8 cellular contexts compared by ENCODE assay signal in genomic region chr10:3782099-3782455, GRCh38. TPM values are rescaled to one million over a fixed set of nuclear protein-coding genes. Genes with fewer than 3 reads are reported as not detected.
DNase-seq lines count a peak whose midpoint lies in the region; ATAC-seq and TF ChIP-seq lines count a peak whose summit lies in the region.

No MANE protein-coding gene starts in this region.

- H4K91ac ChIP-seq in H9 (ENCODE audit: insufficient read length, low read depth, low read length) = no peak overlapping the region

- TF ChIP-seq CTCF in H9 (conservative IDR thresholded peaks at IDR 0.05) (no peak), foreskin fibroblast (IDR thresholded peaks at IDR 0.05; ENCODE audit: low read depth, low read length) (no peak), smooth muscle cell (IDR thresholded peaks at IDR 0.05; ENCODE audit: borderline replicate concordance, insufficient read depth, poor library complexity, severe bottlenecking) (no peak)

- no peak overlapping the region for H2AFZ ChIP-seq in H9 (ENCODE audit: low read length)
- no peak overlapping the region for H2AFZ ChIP-seq in smooth muscle cell (ENCODE audit: low read depth)

- no peak overlapping the region for H2AK5ac ChIP-seq in H9 (ENCODE audit: insufficient read length, low read length)

- H3K18ac ChIP-seq in H9 (ENCODE audit: insufficient read length, low read depth, low read length) = no peak overlapping the region

- H3K4me2 ChIP-seq in H9 (ENCODE audit: insufficient read depth, insufficient read length, low read length) (peak overlapping the region; percentile 96), smooth muscle cell (peak overlapping the region; percentile 93)

- no peak overlapping the region for H3K14ac ChIP-seq in H9 (ENCODE audit: insufficient read depth, low read length)

- peaks cover 75% of the 10 kb centered on the region for H3F3A ChIP-seq in smooth muscle cell (ENCODE audit: low read depth)

- no peaks in the 10 kb centered on the region; the same call in none of the 2 replicates for H3K27me3 Mint-ChIP-seq in H9 (ENCODE audit: low read depth)

- peaks cover 0 to 5% of the 10 kb centered on the region in 2 experiments; a peak in 3 of 5 replicates for H3K9me3 Mint-ChIP-seq in H9

- no peak overlapping the region for H4K5ac ChIP-seq in H9 (ENCODE audit: insufficient read length, low read depth, low read length)

- H3K9me3 ChIP-seq in H9 (ENCODE audit: control insufficient read depth, low read depth, low read length) (no peaks in the 10 kb centered on the region), smooth muscle cell (replicated peaks; ENCODE audit: low read depth) (no peaks in the 10 kb centered on the region)

- peaks cover 49 to 65% (median 64%) of the 10 kb centered on the region in 3 experiments for H3K36me3 Mint-ChIP-seq in H9 (ENCODE audit: insufficient read depth in 1 of 3, low read depth in 3 of 3)

- no peak for ATAC-seq in GM18517 (IDR thresholded peaks at IDR 0.05; ENCODE audit: unreplicated experiment)

- H4K20me1 ChIP-seq in H9 (ENCODE audit: control insufficient read depth, insufficient read depth, insufficient read length) (peaks cover 3% of the 10 kb centered on the region), smooth muscle cell (ENCODE audit: low read depth) (peaks cover 76% of the 10 kb centered on the region)

- H3K4me1 ChIP-seq in H9 (ENCODE audit: insufficient read depth, low read length) (peaks cover 6% of the 10 kb centered on the region; the same call in 1 of the 2 replicates), smooth muscle cell (ENCODE audit: low read depth) (peaks cover 14% of the 10 kb centered on the region)

- H4K8ac ChIP-seq in H9 (replicated peaks; ENCODE audit: insufficient read length, low read depth, low read length) = no peak overlapping the region

- H2BK12ac ChIP-seq in H9 (ENCODE audit: insufficient read length, low read depth, low read length) = no peak overlapping the region

- no CpG with 5 or more reads among the region's 9 CpGs for WGBS in H9 (ENCODE audit: extremely low coverage, insufficient read length, low lambda C conversion rate)
- WGBS in smooth muscle cell (ENCODE audit: low lambda C conversion rate) = 11% methylated on average over 9 of the region's 9 CpGs

- H3K36me3 ChIP-seq in smooth muscle cell (ENCODE audit: low read depth) = peaks cover 6% of the 10 kb centered on the region

- H2BK5ac ChIP-seq in H9 (ENCODE audit: insufficient read length, low read length) = no peak overlapping the region

- no peak overlapping the region for H3K23ac ChIP-seq in H9 (ENCODE audit: insufficient read length, low read depth, low read length)

- H3K27me3 ChIP-seq in H9 (ENCODE audit: insufficient read depth, low read length) = no peaks in the 10 kb centered on the region
- H3K27me3 ChIP-seq in smooth muscle cell (ENCODE audit: low read depth) = no peaks in the 10 kb centered on the region

- no peak overlapping the region for H2BK20ac ChIP-seq in H9 (ENCODE audit: low read depth, low read length, poor library complexity, severe bottlenecking)

- H3K4ac ChIP-seq in H9 (ENCODE audit: low read depth, low read length) = no peak overlapping the region

- no peak overlapping the region for H2BK120ac ChIP-seq in H9 (ENCODE audit: low read depth, low read length, poor library complexity, severe bottlenecking)

- H3K79me2 ChIP-seq in H9 (ENCODE audit: insufficient read depth, low read length) (peaks cover 29% of the 10 kb centered on the region; the same call in 1 of the 2 replicates), smooth muscle cell (ENCODE audit: low read depth) (peaks cover 74% of the 10 kb centered on the region)

- no peak overlapping the region for H3K27ac ChIP-seq in H9 (ENCODE audit: insufficient read length, low read depth, low read length)
- peak overlapping the region; percentile 99 for H3K27ac ChIP-seq in smooth muscle cell (ENCODE audit: low read depth)

- H3K4me1 Mint-ChIP-seq in H9 = peaks cover 37 to 42% of the 10 kb centered on the region in 2 experiments

- H3T11ph ChIP-seq in H9 (ENCODE audit: low read length) = no peak overlapping the region

- H3K27ac Mint-ChIP-seq in H9 = peak overlapping the region in 1 of 3 experiments; percentile 24; a peak in 1 of 7 replicates

- H3K23me2 ChIP-seq in H9 (ENCODE audit: insufficient read length, low read depth, low read length, poor library complexity, severe bottlenecking) = peaks cover 22% of the 10 kb centered on the region

- peak overlapping the region; percentile 77 to 89 for H3K4me3 ChIP-seq in foreskin fibroblast (ENCODE audit: low read depth in 1 of 2, low read length in 2 of 2)
- H3K4me3 ChIP-seq in smooth muscle cell = peak overlapping the region; percentile 87

- DNase-seq in H9 (no peak), foreskin fibroblast (no peak), smooth muscle cell (lab: John Stamatoyannopoulos, UW; ENCODE audit: unreplicated experiment) (no peak), globus pallidus (ENCODE audit: low spot score) (no peak), NOMO-1 treated with DMSO at 0.1 percent for 48 hours (lab: John Stamatoyannopoulos, UW; ENCODE audit: unreplicated experiment) (no peak), NK-92 (lab: John Stamatoyannopoulos, UW; ENCODE audit: unreplicated experiment) (no peak)
- peak; percentile 40 for DNase-seq in activated CD4-positive, alpha-beta T cell treated with anti-CD3 and anti-CD28 coated beads, Interleukin-2, amount 50 U/mL, for 1 hour

- H3K9ac ChIP-seq in H9 (ENCODE audit: extremely low read depth, insufficient read length, low read length) (no peak overlapping the region), smooth muscle cell (ENCODE audit: low read depth) (peak overlapping the region; percentile 99)

- H2BK15ac ChIP-seq in H9 (ENCODE audit: low read depth, low read length) = no peak overlapping the region

- no peak overlapping the region for H3K56ac ChIP-seq in H9 (ENCODE audit: insufficient read length, low read depth, low read length)

- H3K79me1 ChIP-seq in H9 (ENCODE audit: insufficient read depth, low read depth, low read length, poor library complexity, severe bottlenecking) = peaks cover 7% of the 10 kb centered on the region

- peak overlapping the region; percentile 88 to 95; a peak in 4 of 5 replicates for H3K4me3 Mint-ChIP-seq in H9

RNA-seq across cellular contexts. Expression of gene KLF6, which starts 2.9 kb away (rescaled TPM):
- total RNA-seq in H9 (2021) (19.3 and 20.9 TPM in 2 replicates), smooth muscle cell (171 and 198 TPM in 2 replicates)
- polyA plus RNA-seq in smooth muscle cell = 519 and 728 TPM in 2 replicates
